Comparison of ENCODE assay signal across 1 cellular context in the genomic region with DNA sequence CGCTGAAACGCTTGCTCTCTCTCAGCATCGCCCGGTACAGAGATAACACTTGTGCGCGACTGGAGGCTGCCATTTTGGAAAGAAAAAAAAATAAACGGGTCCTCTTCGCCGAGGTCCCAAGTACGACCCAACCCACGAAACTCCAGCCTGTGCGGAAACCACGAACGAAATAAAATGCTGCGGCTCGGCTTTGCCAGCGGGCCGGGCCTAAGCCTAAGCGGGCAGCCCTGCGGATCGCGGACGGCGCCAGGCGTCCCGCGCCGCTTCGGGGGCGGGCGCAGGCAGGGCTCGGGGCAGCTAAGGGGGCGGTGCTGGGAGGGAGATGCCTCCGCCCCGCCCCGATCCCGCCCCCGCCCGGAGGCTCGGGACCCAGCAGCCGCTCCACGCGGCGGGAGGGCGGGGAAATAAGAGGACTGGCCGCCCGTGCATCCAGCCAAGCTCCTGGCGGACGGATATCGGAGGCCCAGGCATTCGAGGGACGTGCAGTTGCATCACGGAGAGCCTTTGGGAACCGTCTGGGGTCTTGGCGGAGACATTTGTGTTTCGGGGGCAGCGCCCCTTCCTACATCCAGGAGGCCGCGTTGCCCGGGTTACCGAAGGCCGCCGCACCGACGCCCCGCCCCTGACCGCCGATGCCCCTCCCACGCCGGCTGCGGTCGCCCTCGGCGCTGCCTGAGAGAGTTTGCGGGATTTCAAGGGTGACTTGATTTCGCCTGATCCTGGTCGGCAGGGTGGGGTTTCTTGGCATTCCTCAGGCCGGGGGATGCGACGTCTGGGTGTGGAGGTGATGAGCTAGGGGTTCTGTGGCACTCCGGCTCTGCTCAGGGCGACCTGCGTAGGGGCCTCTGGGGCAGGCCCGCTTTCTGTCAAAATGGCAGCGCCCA.
TF ChIP-seq lines count a peak whose summit lies in the region.

A gene (plus strand): TSS at position 853 of the 884 bp plus-strand sequence.
A gene (minus strand): TSS at position 290 of the 884 bp plus-strand sequence. CDS start 217 bp downstream, at position 73.

TF ChIP-seq in HepG2, 621 proteins besides CTCF, POLR2A, EP300 and RAD21 (continued from another document and continues in another):
- no peak for TF ChIP-seq ZNF121 (CRISPR knock-in tag; IDR thresholded peaks at IDR 0.05)
- TF ChIP-seq ZFP37 (CRISPR knock-in tag; IDR thresholded peaks at IDR 0.05; ENCODE audit: borderline replicate concordance) = peak; percentile 50; the same call in 1 of the 2 replicates
- no peak for TF ChIP-seq ZNF253 (CRISPR knock-in tag; IDR thresholded peaks at IDR 0.05; ENCODE audit: borderline replicate concordance)
- TF ChIP-seq, protein P1, sequence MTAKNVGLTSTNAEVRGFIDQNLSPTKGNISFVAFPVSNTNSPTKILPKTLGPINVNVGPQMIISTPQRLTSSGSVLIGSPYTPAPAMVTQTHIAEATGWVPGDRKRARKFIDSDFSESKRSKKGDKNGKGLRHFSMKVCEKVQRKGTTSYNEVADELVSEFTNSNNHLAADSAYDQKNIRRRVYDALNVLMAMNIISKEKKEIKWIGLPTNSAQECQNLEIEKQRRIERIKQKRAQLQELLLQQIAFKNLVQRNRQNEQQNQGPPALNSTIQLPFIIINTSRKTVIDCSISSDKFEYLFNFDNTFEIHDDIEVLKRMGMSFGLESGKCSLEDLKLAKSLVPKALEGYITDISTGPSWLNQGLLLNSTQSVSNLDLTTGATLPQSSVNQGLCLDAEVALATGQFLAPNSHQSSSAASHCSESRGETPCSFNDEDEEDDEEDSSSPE (CRISPR knock-in tag; IDR thresholded peaks at IDR 0.05) = peak; percentile 53; the same call in 1 of the 2 replicates
- no peak for TF ChIP-seq MTA3 (CRISPR knock-in tag; IDR thresholded peaks at IDR 0.05)
- 0 out of 2 replicates have a peak, but pooled peaks have one; percentile 44 for TF ChIP-seq FOXJ3 (CRISPR knock-in tag; IDR thresholded peaks at IDR 0.05; ENCODE audit: borderline replicate concordance)
- TF ChIP-seq FOXK1 (CRISPR knock-in tag; IDR thresholded peaks at IDR 0.05; ENCODE audit: borderline replicate concordance, low read depth) = peak; percentile 66; the same call in 1 of the 2 replicates
- TF ChIP-seq, protein P2, sequence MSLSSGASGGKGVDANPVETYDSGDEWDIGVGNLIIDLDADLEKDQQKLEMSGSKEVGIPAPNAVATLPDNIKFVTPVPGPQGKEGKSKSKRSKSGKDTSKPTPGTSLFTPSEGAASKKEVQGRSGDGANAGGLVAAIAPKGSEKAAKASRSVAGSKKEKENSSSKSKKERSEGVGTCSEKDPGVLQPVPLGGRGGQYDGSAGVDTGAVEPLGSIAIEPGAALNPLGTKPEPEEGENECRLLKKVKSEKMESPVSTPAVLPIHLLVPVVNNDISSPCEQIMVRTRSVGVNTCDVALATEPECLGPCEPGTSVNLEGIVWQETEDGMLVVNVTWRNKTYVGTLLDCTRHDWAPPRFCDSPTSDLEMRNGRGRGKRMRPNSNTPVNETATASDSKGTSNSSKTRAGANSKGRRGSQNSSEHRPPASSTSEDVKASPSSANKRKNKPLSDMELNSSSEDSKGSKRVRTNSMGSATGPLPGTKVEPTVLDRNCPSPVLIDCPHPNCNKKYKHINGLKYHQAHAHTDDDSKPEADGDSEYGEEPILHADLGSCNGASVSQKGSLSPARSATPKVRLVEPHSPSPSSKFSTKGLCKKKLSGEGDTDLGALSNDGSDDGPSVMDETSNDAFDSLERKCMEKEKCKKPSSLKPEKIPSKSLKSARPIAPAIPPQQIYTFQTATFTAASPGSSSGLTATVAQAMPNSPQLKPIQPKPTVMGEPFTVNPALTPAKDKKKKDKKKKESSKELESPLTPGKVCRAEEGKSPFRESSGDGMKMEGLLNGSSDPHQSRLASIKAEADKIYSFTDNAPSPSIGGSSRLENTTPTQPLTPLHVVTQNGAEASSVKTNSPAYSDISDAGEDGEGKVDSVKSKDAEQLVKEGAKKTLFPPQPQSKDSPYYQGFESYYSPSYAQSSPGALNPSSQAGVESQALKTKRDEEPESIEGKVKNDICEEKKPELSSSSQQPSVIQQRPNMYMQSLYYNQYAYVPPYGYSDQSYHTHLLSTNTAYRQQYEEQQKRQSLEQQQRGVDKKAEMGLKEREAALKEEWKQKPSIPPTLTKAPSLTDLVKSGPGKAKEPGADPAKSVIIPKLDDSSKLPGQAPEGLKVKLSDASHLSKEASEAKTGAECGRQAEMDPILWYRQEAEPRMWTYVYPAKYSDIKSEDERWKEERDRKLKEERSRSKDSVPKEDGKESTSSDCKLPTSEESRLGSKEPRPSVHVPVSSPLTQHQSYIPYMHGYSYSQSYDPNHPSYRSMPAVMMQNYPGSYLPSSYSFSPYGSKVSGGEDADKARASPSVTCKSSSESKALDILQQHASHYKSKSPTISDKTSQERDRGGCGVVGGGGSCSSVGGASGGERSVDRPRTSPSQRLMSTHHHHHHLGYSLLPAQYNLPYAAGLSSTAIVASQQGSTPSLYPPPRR (CRISPR knock-in tag; IDR thresholded peaks at IDR 0.05; ENCODE audit: borderline replicate concordance) = no peak
- TF ChIP-seq, protein P3, sequence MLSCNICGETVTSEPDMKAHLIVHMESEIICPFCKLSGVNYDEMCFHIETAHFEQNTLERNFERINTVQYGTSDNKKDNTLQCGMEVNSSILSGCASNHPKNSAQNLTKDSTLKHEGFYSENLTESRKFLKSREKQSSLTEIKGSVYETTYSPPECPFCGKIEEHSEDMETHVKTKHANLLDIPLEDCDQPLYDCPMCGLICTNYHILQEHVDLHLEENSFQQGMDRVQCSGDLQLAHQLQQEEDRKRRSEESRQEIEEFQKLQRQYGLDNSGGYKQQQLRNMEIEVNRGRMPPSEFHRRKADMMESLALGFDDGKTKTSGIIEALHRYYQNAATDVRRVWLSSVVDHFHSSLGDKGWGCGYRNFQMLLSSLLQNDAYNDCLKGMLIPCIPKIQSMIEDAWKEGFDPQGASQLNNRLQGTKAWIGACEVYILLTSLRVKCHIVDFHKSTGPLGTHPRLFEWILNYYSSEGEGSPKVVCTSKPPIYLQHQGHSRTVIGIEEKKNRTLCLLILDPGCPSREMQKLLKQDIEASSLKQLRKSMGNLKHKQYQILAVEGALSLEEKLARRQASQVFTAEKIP (CRISPR knock-in tag; IDR thresholded peaks at IDR 0.05; ENCODE audit: borderline replicate concordance) = no peak
- 0 out of 2 replicates have a peak, but pooled peaks have one; percentile 26 for TF ChIP-seq ARNTL (CRISPR knock-in tag; IDR thresholded peaks at IDR 0.05)
- no peak for TF ChIP-seq ZC3H4 (CRISPR knock-in tag; IDR thresholded peaks at IDR 0.05; ENCODE audit: borderline replicate concordance)
- TF ChIP-seq, protein P4, sequence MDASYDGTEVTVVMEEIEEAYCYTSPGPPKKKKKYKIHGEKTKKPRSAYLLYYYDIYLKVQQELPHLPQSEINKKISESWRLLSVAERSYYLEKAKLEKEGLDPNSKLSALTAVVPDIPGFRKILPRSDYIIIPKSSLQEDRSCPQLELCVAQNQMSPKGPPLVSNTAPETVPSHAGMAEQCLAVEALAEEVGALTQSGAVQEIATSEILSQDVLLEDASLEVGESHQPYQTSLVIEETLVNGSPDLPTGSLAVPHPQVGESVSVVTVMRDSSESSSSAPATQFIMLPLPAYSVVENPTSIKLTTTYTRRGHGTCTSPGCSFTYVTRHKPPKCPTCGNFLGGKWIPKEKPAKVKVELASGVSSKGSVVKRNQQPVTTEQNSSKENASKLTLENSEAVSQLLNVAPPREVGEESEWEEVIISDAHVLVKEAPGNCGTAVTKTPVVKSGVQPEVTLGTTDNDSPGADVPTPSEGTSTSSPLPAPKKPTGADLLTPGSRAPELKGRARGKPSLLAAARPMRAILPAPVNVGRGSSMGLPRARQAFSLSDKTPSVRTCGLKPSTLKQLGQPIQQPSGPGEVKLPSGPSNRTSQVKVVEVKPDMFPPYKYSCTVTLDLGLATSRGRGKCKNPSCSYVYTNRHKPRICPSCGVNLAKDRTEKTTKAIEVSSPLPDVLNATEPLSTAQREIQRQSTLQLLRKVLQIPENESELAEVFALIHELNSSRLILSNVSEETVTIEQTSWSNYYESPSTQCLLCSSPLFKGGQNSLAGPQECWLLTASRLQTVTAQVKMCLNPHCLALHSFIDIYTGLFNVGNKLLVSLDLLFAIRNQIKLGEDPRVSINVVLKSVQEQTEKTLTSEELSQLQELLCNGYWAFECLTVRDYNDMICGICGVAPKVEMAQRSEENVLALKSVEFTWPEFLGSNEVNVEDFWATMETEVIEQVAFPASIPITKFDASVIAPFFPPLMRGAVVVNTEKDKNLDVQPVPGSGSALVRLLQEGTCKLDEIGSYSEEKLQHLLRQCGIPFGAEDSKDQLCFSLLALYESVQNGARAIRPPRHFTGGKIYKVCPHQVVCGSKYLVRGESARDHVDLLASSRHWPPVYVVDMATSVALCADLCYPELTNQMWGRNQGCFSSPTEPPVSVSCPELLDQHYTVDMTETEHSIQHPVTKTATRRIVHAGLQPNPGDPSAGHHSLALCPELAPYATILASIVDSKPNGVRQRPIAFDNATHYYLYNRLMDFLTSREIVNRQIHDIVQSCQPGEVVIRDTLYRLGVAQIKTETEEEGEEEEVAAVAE (CRISPR knock-in tag; IDR thresholded peaks at IDR 0.05; ENCODE audit: borderline replicate concordance) = peak; percentile 27; the same call in 1 of the 2 replicates
- TF ChIP-seq TEAD3 (CRISPR knock-in tag; optimal IDR thresholded peaks at IDR 0.05; ENCODE audit: borderline replicate concordance) = peak; percentile 4
- TF ChIP-seq ZNF564 (CRISPR knock-in tag; IDR thresholded peaks at IDR 0.05) = no peak; the same call in 1 of the 2 replicates
- TF ChIP-seq FOXC1 (CRISPR knock-in tag; IDR thresholded peaks at IDR 0.05; ENCODE audit: borderline replicate concordance) = peak; percentile 77; the same call in 1 of the 2 replicates
- peak; percentile 69 for TF ChIP-seq HOXA3 (CRISPR knock-in tag; IDR thresholded peaks at IDR 0.05)
- peak; percentile 42; the same call in 1 of the 2 replicates for TF ChIP-seq KLF15 (CRISPR knock-in tag; IDR thresholded peaks at IDR 0.05; ENCODE audit: borderline replicate concordance)
- TF ChIP-seq, protein P5, sequence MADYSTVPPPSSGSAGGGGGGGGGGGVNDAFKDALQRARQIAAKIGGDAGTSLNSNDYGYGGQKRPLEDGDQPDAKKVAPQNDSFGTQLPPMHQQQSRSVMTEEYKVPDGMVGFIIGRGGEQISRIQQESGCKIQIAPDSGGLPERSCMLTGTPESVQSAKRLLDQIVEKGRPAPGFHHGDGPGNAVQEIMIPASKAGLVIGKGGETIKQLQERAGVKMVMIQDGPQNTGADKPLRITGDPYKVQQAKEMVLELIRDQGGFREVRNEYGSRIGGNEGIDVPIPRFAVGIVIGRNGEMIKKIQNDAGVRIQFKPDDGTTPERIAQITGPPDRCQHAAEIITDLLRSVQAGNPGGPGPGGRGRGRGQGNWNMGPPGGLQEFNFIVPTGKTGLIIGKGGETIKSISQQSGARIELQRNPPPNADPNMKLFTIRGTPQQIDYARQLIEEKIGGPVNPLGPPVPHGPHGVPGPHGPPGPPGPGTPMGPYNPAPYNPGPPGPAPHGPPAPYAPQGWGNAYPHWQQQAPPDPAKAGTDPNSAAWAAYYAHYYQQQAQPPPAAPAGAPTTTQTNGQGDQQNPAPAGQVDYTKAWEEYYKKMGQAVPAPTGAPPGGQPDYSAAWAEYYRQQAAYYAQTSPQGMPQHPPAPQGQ (CRISPR knock-in tag; IDR thresholded peaks at IDR 0.05; ENCODE audit: borderline replicate concordance) = no peak
- TF ChIP-seq, protein P6, sequence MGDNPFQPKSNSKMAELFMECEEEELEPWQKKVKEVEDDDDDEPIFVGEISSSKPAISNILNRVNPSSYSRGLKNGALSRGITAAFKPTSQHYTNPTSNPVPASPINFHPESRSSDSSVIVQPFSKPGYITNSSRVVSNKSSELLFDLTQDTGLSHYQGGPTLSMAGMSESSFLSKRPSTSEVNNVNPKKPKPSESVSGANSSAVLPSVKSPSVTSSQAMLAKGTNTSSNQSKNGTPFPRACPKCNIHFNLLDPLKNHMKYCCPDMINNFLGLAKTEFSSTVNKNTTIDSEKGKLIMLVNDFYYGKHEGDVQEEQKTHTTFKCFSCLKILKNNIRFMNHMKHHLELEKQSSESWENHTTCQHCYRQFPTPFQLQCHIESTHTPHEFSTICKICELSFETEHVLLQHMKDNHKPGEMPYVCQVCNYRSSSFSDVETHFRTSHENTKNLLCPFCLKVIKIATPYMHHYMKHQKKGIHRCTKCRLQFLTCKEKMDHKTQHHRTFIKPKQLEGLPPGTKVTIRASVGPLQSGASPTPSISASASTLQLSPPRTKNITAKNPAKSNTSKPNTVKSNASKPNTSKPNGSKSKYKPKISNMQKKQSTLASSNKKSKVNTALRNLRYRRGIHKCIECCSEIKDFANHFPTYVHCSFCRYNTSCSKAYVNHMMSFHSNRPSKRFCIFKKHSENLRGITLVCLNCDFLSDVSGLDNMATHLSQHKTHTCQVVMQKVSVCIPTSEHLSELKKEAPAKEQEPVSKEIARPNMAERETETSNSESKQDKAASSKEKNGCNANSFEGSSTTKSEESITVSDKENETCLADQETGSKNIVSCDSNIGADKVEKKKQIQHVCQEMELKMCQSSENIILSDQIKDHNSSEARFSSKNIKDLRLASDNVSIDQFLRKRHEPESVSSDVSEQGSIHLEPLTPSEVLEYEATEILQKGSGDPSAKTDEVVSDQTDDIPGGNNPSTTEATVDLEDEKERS (CRISPR knock-in tag; IDR thresholded peaks at IDR 0.05) = 0 out of 2 replicates have a peak, but pooled peaks have one; percentile 17
- TF ChIP-seq TMF1 (CRISPR knock-in tag; IDR thresholded peaks at IDR 0.05; ENCODE audit: low read depth) = peak; percentile 63; the same call in 1 of the 2 replicates
- peak; percentile 50; the same call in 1 of the 2 replicates for TF ChIP-seq ZSCAN20 (CRISPR knock-in tag; IDR thresholded peaks at IDR 0.05; ENCODE audit: borderline replicate concordance)
- TF ChIP-seq PHF5A (CRISPR knock-in tag; IDR thresholded peaks at IDR 0.05; ENCODE audit: low read depth, unreplicated experiment) = no peak
- TF ChIP-seq POLR2AphosphoS5 (IDR thresholded peaks at IDR 0.05; ENCODE audit: low read depth, low read length) = peak; percentile 72
- TF ChIP-seq ZNF724P (CRISPR knock-in tag; IDR thresholded peaks at IDR 0.05; ENCODE audit: borderline replicate concordance) = no peak
- TF ChIP-seq ZNF652 (CRISPR knock-in tag; IDR thresholded peaks at IDR 0.05; ENCODE audit: borderline replicate concordance, low read depth) = 0 out of 2 replicates have a peak, but pooled peaks have one; percentile 2
- TF ChIP-seq MEIS1 (CRISPR knock-in tag; IDR thresholded peaks at IDR 0.05; ENCODE audit: borderline replicate concordance) = no peak
- TF ChIP-seq MAF1 (CRISPR knock-in tag; IDR thresholded peaks at IDR 0.05; ENCODE audit: borderline replicate concordance) = peak; percentile 70; the same call in 1 of the 2 replicates
- TF ChIP-seq MED8 (CRISPR knock-in tag; IDR thresholded peaks at IDR 0.05; ENCODE audit: insufficient replicate concordance) = no peak
- no peak for TF ChIP-seq SSRP1 (CRISPR knock-in tag; IDR thresholded peaks at IDR 0.05)
